In the genomic region with DNA sequence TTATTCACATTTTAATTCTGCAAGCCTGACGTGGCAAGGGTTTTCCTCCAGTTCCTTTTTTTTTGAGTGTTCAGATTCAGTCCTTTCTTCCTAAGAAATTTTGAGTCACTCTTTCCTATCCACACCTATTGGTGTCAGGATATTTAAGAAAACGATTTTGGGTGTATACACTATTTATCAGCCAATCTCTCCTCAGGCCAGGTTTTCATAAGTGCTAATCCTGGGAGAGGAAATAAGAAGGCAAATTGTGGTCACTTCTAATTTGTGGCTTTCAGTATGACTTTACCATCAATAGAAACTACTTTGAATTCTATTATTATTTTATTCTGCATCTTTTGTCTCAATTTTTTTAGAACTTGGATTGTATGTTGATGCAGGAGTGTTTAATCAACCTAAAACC, we compare ENCODE assay signal across 32 cellular contexts.
"Had no signal": no experiment of that assay in that cellular context is flagged by ENCODE, and none has a peak within 500 bp of the region (broad histone marks: within the 10 kb centered on the region; RNA-seq: fewer than 3 reads in every experiment).

No MANE protein-coding gene starts in this region.

- H3K4me1 Mint-ChIP-seq: activated CD4-positive, alpha-beta T cell treated with anti-CD3 and anti-CD28 coated beads, Interleukin-2, amount 10 ng/mL, durations not matched to agents 24 days and 14 days; activated CD8-positive, alpha-beta memory T cell treated with anti-CD3 and anti-CD28 coated beads, Interleukin-2, amount 10 ng/mL, durations not matched to agents 7 days and 5 days; brain; T-helper 17 cell had no signal

- H3K36me3 ChIP-seq: ascending aorta, breast epithelium, cardiac muscle cell, colonic mucosa had no signal

- H3K4me3 Mint-ChIP-seq: activated CD4-positive, alpha-beta memory T cell treated with anti-CD3 and anti-CD28 coated beads for 36 hours; activated CD4-positive, alpha-beta T cell treated with anti-CD3 and anti-CD28 coated beads for 36 hours; activated CD4-positive, alpha-beta T cell treated with anti-CD3 and anti-CD28 coated beads, Interleukin-2, amount 10 ng/mL, durations not matched to agents 24 days and 14 days; activated CD8-positive, alpha-beta memory T cell treated with anti-CD3 and anti-CD28 coated beads, Interleukin-2, amount 10 ng/mL, durations not matched to agents 7 days and 5 days; activated CD8-positive, alpha-beta T cell treated with anti-CD3 and anti-CD28 coated beads, Interleukin-2, amount 10 ng/mL, durations not matched to agents 7 days and 5 days; activated naive CD8-positive, alpha-beta T cell; activated T-helper 1 cell treated with anti-CD3 and anti-CD28 coated beads, Interleukin-12 subunit alpha, Interleukin-12 subunit beta, Interleukin-2, Interleukin-4 antibody, amounts not matched to agents 30 ng/mL and 10 ng/mL and 1 ng/mL, durations not matched to agents 14 hours and 24 hours and 36 hours; brain; T-helper 17 cell; T-helper 2 cell treated with Interferon-gamma antibody and Interleukin-4, amounts not matched to agents 5 μg/mL and 100 μg/mL, for 36 hours had no signal

- H3K27ac ChIP-seq: ascending aorta, breast epithelium, cardiac muscle cell, colonic mucosa, epithelial cell of prostate had no signal

- H3K4me1 ChIP-seq: ascending aorta, breast epithelium, colonic mucosa had no signal

- DNase-seq: activated CD4-positive, alpha-beta memory T cell treated with anti-CD3 and anti-CD28 coated beads for 36 hours; activated CD4-positive, alpha-beta T cell treated with anti-CD3 and anti-CD28 coated beads for 36 hours; activated CD4-positive, alpha-beta T cell treated with anti-CD3 and anti-CD28 coated beads, Interleukin-2, amount 10 ng/mL, durations not matched to agents 24 days and 14 days; activated CD4-positive, CD25-positive, alpha-beta regulatory T cell; activated CD4-positive, CD25-positive, alpha-beta regulatory T cell treated with anti-CD3 and anti-CD28 coated beads, Interleukin-2, amount 50 U/mL, for 72 hours; activated CD8-positive, alpha-beta memory T cell treated with anti-CD3 and anti-CD28 coated beads, Interleukin-2, amount 10 ng/mL, durations not matched to agents 7 days and 5 days; activated CD8-positive, alpha-beta memory T cell treated with anti-CD3 and anti-CD28 coated beads, Interleukin-2, amount 50 U/mL, for 4 hours; activated CD8-positive, alpha-beta T cell treated with anti-CD3 and anti-CD28 coated beads, Interleukin-2, amount 10 ng/mL, durations not matched to agents 7 days and 5 days; activated gamma-delta T cell treated with Interleukin-2 at 50 U/mL for 16 hours; activated naive CD4-positive, alpha-beta T cell treated with anti-CD3 and anti-CD28 coated beads, Interleukin-2, amount 50 U/mL, for 16 hours; activated naive CD4-positive, alpha-beta T cell treated with Interleukin-2 at 50 U/mL for 16 hours; activated T-cell treated with anti-CD3 and anti-CD28 coated beads, Interleukin-2, amount 50 U/mL, for 1 hour; activated T-cell treated with anti-CD3 and anti-CD28 coated beads, Interleukin-2, amount 50 U/mL, for 48 hours; central memory CD4-positive, alpha-beta T cell; cerebellar nuclear complex; colonic mucosa; effector CD8-positive, alpha-beta T cell; foreskin fibroblast; head of caudate nucleus; hippocampal formation; T-helper 17 cell had no signal

- H3K27ac Mint-ChIP-seq: activated CD4-positive, alpha-beta memory T cell treated with anti-CD3 and anti-CD28 coated beads for 36 hours; activated CD4-positive, alpha-beta T cell treated with anti-CD3 and anti-CD28 coated beads for 36 hours; activated CD4-positive, alpha-beta T cell treated with anti-CD3 and anti-CD28 coated beads, Interleukin-2, amount 10 ng/mL, durations not matched to agents 24 days and 14 days; activated CD8-positive, alpha-beta memory T cell treated with anti-CD3 and anti-CD28 coated beads, Interleukin-2, amount 10 ng/mL, durations not matched to agents 7 days and 5 days; activated CD8-positive, alpha-beta T cell treated with anti-CD3 and anti-CD28 coated beads, Interleukin-2, amount 10 ng/mL, durations not matched to agents 7 days and 5 days; activated naive CD8-positive, alpha-beta T cell; activated T-helper 1 cell treated with anti-CD3 and anti-CD28 coated beads, Interleukin-12 subunit alpha, Interleukin-12 subunit beta, Interleukin-2, Interleukin-4 antibody, amounts not matched to agents 30 ng/mL and 10 ng/mL and 1 ng/mL, durations not matched to agents 14 hours and 24 hours and 36 hours; brain; T-helper 17 cell; T-helper 2 cell treated with Interferon-gamma antibody and Interleukin-4, amounts not matched to agents 5 μg/mL and 100 μg/mL, for 36 hours had no signal

- ATAC-seq: activated CD4-positive, alpha-beta T cell treated with anti-CD3 and anti-CD28 coated beads for 36 hours; activated CD8-positive, alpha-beta memory T cell treated with anti-CD3 and anti-CD28 coated beads, Interleukin-2, amount 10 ng/mL, durations not matched to agents 7 days and 5 days; activated CD8-positive, alpha-beta T cell treated with anti-CD3 and anti-CD28 coated beads, Interleukin-2, amount 10 ng/mL, durations not matched to agents 7 days and 5 days; T-helper 17 cell had no signal

- H3K27me3 ChIP-seq: ascending aorta, breast epithelium, cardiac muscle cell, colonic mucosa had no signal

- FAIRE-seq: endometrium, endothelial cell of umbilical vein, frontal cortex had no signal

- H3K9me3 Mint-ChIP-seq: activated CD4-positive, alpha-beta T cell treated with anti-CD3 and anti-CD28 coated beads, Interleukin-2, amount 10 ng/mL, durations not matched to agents 24 days and 14 days; activated T-helper 1 cell treated with anti-CD3 and anti-CD28 coated beads, Interleukin-12 subunit alpha, Interleukin-12 subunit beta, Interleukin-2, Interleukin-4 antibody, amounts not matched to agents 30 ng/mL and 10 ng/mL and 1 ng/mL, durations not matched to agents 14 hours and 24 hours and 36 hours; T-helper 2 cell treated with Interferon-gamma antibody and Interleukin-4, amounts not matched to agents 5 μg/mL and 100 μg/mL, for 36 hours had no signal

- H3K9me3 ChIP-seq: ascending aorta, colonic mucosa had no signal

- H3K4me3 ChIP-seq: ascending aorta, breast epithelium, cardiac muscle cell, colonic mucosa had no signal

- H3K27me3 Mint-ChIP-seq: activated CD4-positive, alpha-beta memory T cell treated with anti-CD3 and anti-CD28 coated beads for 36 hours; activated CD4-positive, alpha-beta T cell treated with anti-CD3 and anti-CD28 coated beads, Interleukin-2, amount 10 ng/mL, durations not matched to agents 24 days and 14 days; activated CD8-positive, alpha-beta memory T cell treated with anti-CD3 and anti-CD28 coated beads, Interleukin-2, amount 10 ng/mL, durations not matched to agents 7 days and 5 days; activated naive CD8-positive, alpha-beta T cell; brain; T-helper 17 cell had no signal
